In the genomic region with DNA sequence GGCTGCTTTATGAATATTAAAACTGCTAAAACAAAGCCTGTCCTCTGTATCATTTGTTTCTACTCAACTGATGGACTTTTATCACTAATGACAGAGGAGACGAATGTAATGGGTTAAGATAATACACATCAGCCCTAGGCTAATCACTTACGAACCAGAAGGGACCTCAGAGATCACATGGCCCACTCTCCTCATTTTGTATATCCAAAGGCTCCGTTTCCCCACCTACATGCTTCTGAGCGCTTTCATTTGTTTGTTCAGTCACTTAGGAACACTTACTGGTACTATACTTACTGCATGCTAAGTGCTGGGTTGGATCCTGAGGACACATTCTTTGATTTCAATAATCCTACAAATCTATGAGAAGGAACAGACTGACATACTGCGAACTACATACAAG, we compare ENCODE assay signal across 22 cellular contexts.
"Had no signal": no experiment of that assay in that cellular context is flagged by ENCODE, and none has a peak within 500 bp of the region (broad histone marks: within the 10 kb centered on the region; RNA-seq: fewer than 3 reads in every experiment).

No MANE protein-coding gene starts in this region.

- ATAC-seq: activated naive CD4-positive, alpha-beta T cell treated with anti-CD3 and anti-CD28 coated beads, Interleukin-2, amount 50 U/mL, for 72 hours; left ventricle myocardium superior; right lobe of liver had no signal

- H3K4me3 ChIP-seq: ascending aorta, esophagus muscularis mucosa, right lobe of liver, skin epidermis, stomach, suprapubic skin, tibial nerve, vagina had no signal

- H3K27ac ChIP-seq: ascending aorta, brain microvascular endothelial cell, esophagus muscularis mucosa, right lobe of liver, skin epidermis, stomach, suprapubic skin, tibial nerve, vagina, VCaP had no signal

- H3K4me1 ChIP-seq: ascending aorta, esophagus muscularis mucosa, right lobe of liver, stomach, suprapubic skin, tibial nerve, vagina had no signal

- DNase-seq: activated CD4-positive, alpha-beta T cell treated with anti-CD3 and anti-CD28 coated beads, Interleukin-2, amount 50 U/mL, for 1 hour; activated CD4-positive, CD25-positive, alpha-beta regulatory T cell treated with anti-CD3 and anti-CD28 coated beads, Interleukin-2, amount 50 U/mL, for 72 hours; activated gamma-delta T cell treated with Interleukin-2 at 50 U/mL for 16 hours; activated T-cell treated with anti-CD3 and anti-CD28 coated beads, Interleukin-2, amount 50 U/mL, for 1 hour; brain microvascular endothelial cell; caudate nucleus; effector CD8-positive, alpha-beta T cell; hypothalamus; left ventricle myocardium superior; nucleus accumbens; posterior cingulate gyrus; right lobe of liver; stimulated activated CD4-positive, alpha-beta T cell treated with anti-CD3 and anti-CD28 coated beads, Interleukin-1b, Interleukin-23, amount 100 ng/mL, for 48 hours; stomach had no signal

- H3K36me3 ChIP-seq: ascending aorta, brain microvascular endothelial cell, esophagus muscularis mucosa, right lobe of liver, stomach, suprapubic skin, tibial nerve, vagina had no signal

- H3K27me3 ChIP-seq: ascending aorta, brain microvascular endothelial cell, esophagus muscularis mucosa, right lobe of liver, stomach, suprapubic skin, tibial nerve, vagina had no signal

- H3K9me3 ChIP-seq: ascending aorta, esophagus muscularis mucosa, right lobe of liver, stomach, suprapubic skin, tibial nerve, vagina had no signal
